Comparison of ENCODE assay signal across 17 cellular contexts in genomic region chr1:235056937-235057336, GRCh38.
DNase-seq lines count a peak whose midpoint lies in the region; ATAC-seq, FAIRE-seq and TF ChIP-seq lines count a peak whose summit lies in the region.
"Had no signal": no experiment of that assay in that cellular context is flagged by ENCODE, and none has a peak within 500 bp of the region (broad histone marks: within the 10 kb centered on the region; RNA-seq: fewer than 3 reads in every experiment).

No MANE protein-coding gene starts in this region.

- H3K4me1 ChIP-seq in IMR-90 (ENCODE audit: control insufficient read depth, insufficient read depth, low read length) (peaks cover under 1% of the 10 kb centered on the region), endodermal cell (ENCODE audit: control insufficient read depth, insufficient read depth, low read length) (peaks cover 4% of the 10 kb centered on the region), pancreas (peaks cover 7 to 17% (median 10%) of the 10 kb centered on the region in 3 donors)

- no peaks in the 10 kb centered on the region for H3K9me3 Mint-ChIP-seq in endodermal cell
- no peaks in the 10 kb centered on the region for H3K9me3 Mint-ChIP-seq in osteocyte (ENCODE audit: unreplicated experiment)

- H3K27ac Mint-ChIP-seq in endodermal cell: no peak overlapping the region
- H3K27ac Mint-ChIP-seq in osteocyte (ENCODE audit: unreplicated experiment): no peak overlapping the region
- H3K27ac Mint-ChIP-seq: activated naive CD8-positive, alpha-beta T cell had no signal

- H4K91ac ChIP-seq in IMR-90 (ENCODE audit: insufficient read depth, low read depth, low read length): no peak overlapping the region

- H4K8ac ChIP-seq in IMR-90 (ENCODE audit: low read depth in 2 of 2, low read length in 2 of 2): no peak overlapping the region

- H3K4ac ChIP-seq in IMR-90 (ENCODE audit: low read depth, low read length): no peak overlapping the region

- dilution Hi-C loops in IMR-90 (cut with HindIII; ENCODE audit: low sequenced_read_pairs, unreplicated experiment): no loop called here

- H3K14ac ChIP-seq in IMR-90 (replicated peaks; ENCODE audit: low read depth, low read length): no peak overlapping the region

- H3K4me3 ChIP-seq in IMR-90 (ENCODE audit: insufficient read depth, low read depth, low read length) (no peak overlapping the region), endodermal cell (ENCODE audit: low read length) (no peak overlapping the region), pancreas (no peak overlapping the region)
- H3K4me3 ChIP-seq: gastroesophageal sphincter had no signal

- H3K4me3 Mint-ChIP-seq in endodermal cell: no peak overlapping the region
- H3K4me3 Mint-ChIP-seq in osteocyte (ENCODE audit: unreplicated experiment): no peak overlapping the region
- H3K4me3 Mint-ChIP-seq: activated naive CD8-positive, alpha-beta T cell had no signal

- no peak for FAIRE-seq in pancreas (lab: Jason Lieb, UNC)
- FAIRE-seq: GM12891 had no signal

- H3K4me1 Mint-ChIP-seq in endodermal cell: peaks cover 18% of the 10 kb centered on the region
- H3K4me1 Mint-ChIP-seq in osteocyte (ENCODE audit: unreplicated experiment): peaks cover 1% of the 10 kb centered on the region

- H2BK15ac ChIP-seq in IMR-90 (ENCODE audit: low read depth, low read length): 0 out of 3 replicates have a peak overlapping the region, but pooled peaks have one; percentile 53

- H3K36me3 ChIP-seq in IMR-90 (ENCODE audit: control insufficient read depth, insufficient read depth, low read length): no peaks in the 10 kb centered on the region
- H3K36me3 ChIP-seq in endodermal cell (ENCODE audit: control insufficient read depth, insufficient read depth, low read length): no peaks in the 10 kb centered on the region
- H3K36me3 ChIP-seq in pancreas: no peaks in the 10 kb centered on the region
- H3K36me3 ChIP-seq: gastroesophageal sphincter had no signal

- H3K27me3 Mint-ChIP-seq in endodermal cell (ENCODE audit: insufficient read depth) (no peaks in the 10 kb centered on the region), osteocyte (ENCODE audit: unreplicated experiment) (no peaks in the 10 kb centered on the region)
- H3K27me3 Mint-ChIP-seq: activated naive CD8-positive, alpha-beta T cell had no signal

- no peak overlapping the region for H2AFZ ChIP-seq in IMR-90 (replicated peaks; ENCODE audit: low read length, poor library complexity)

- TF ChIP-seq RAD21 in IMR-90 (IDR thresholded peaks at IDR 0.05; ENCODE audit: low read length): no peak

- POLR2A ChIA-PET in IMR-90 (lab: Charles Lee; ENCODE audit: unreplicated experiment): no interaction called here

- no peak overlapping the region for H2BK120ac ChIP-seq in IMR-90 (ENCODE audit: low read depth, low read length)

- no peaks in the 10 kb centered on the region for H3K79me1 ChIP-seq in IMR-90 (ENCODE audit: low read depth in 1 of 2, low read length in 2 of 2)

- H3K27me3 ChIP-seq in IMR-90 (ENCODE audit: control insufficient read depth, insufficient read depth, low read length) (no peaks in the 10 kb centered on the region), endodermal cell (ENCODE audit: control insufficient read depth, insufficient read depth, low read length, poor library complexity, severe bottlenecking) (no peaks in the 10 kb centered on the region), pancreas (no peaks in the 10 kb centered on the region)
- H3K27me3 ChIP-seq: gastroesophageal sphincter had no signal

- no TSS peak for BruUV-seq in IMR-90 (replicated peaks; lab: Mats Ljungman, UMichigan)

- H2AK5ac ChIP-seq in IMR-90 (ENCODE audit: low read depth, low read length): no peak overlapping the region

- no peak overlapping the region for H2AK9ac ChIP-seq in IMR-90 (replicated peaks; ENCODE audit: low read depth, low read length, poor library complexity)

- H4K20me1 ChIP-seq in IMR-90 (ENCODE audit: insufficient read depth, low read length): no peaks in the 10 kb centered on the region

- ATAC-seq in IMR-90 (ENCODE audit: low read depth) (no peak), GM21825 (IDR thresholded peaks at IDR 0.05; ENCODE audit: unreplicated experiment) (no peak), pancreas (no peak), GM21447 (IDR thresholded peaks at IDR 0.05; ENCODE audit: unreplicated experiment) (no peak)
- ATAC-seq: gastroesophageal sphincter had no signal

- TF ChIP-seq CTCF in GM12873 (IDR thresholded peaks at IDR 0.05; ENCODE audit: insufficient read depth, low read depth, low read length, missing control alignments) (peak; percentile 27), IMR-90 (conservative IDR thresholded peaks at IDR 0.05; ENCODE audit: low read depth, low read length) (no peak), endodermal cell (conservative IDR thresholded peaks at IDR 0.05) (peak; percentile 40), osteocyte (IDR thresholded peaks at IDR 0.05) (peak; percentile 7), pancreas (IDR thresholded peaks at IDR 0.05) (no peak)

- 0 out of 2 replicates have a peak, but pooled peaks cover 2% of the 10 kb centered on the region for H3K9me1 ChIP-seq in IMR-90 (ENCODE audit: insufficient read depth, low read length)

- H3K36me3 Mint-ChIP-seq in endodermal cell (ENCODE audit: low read depth): no peaks in the 10 kb centered on the region
- no peaks in the 10 kb centered on the region for H3K36me3 Mint-ChIP-seq in osteocyte (ENCODE audit: unreplicated experiment)
- H3K36me3 Mint-ChIP-seq: activated naive CD8-positive, alpha-beta T cell had no signal

- H2BK5ac ChIP-seq in IMR-90 (ENCODE audit: low read depth, low read length, poor library complexity, severe bottlenecking): no peak overlapping the region

- H3K4me2 ChIP-seq in IMR-90 (ENCODE audit: low read depth, low read length): no peak overlapping the region

- H2BK20ac ChIP-seq in IMR-90 (ENCODE audit: low read depth, low read length): no peak overlapping the region

- H3K9ac ChIP-seq in IMR-90 (ENCODE audit: low read depth, low read length): no peak overlapping the region
- no peak overlapping the region for H3K9ac ChIP-seq in endodermal cell (ENCODE audit: extremely low read depth, low read length, poor library complexity, severe bottlenecking)

- H3K27ac ChIP-seq in IMR-90 (ENCODE audit: insufficient read depth, low read length): no peak overlapping the region
- no peak overlapping the region for H3K27ac ChIP-seq in endodermal cell (ENCODE audit: low read depth, low read length)
- H3K27ac ChIP-seq in pancreas: no peak overlapping the region
- H3K27ac ChIP-seq: C4-2B, gastroesophageal sphincter had no signal

- H4K5ac ChIP-seq in IMR-90 (ENCODE audit: low read depth, low read length): no peak overlapping the region

- no peak for TF ChIP-seq POLR2A in IMR-90 (IDR thresholded peaks at IDR 0.05; ENCODE audit: low read depth, low read length)

- 100% methylated on average over 4 of the region's 7 CpGs; no CpG with 5 or more reads in 1 of the 2 experiments for WGBS in IMR-90 (ENCODE audit: extremely low coverage in 2 of 2, insufficient read length in 1 of 2), 2 experiments
- WGBS in endodermal cell (ENCODE audit: insufficient coverage in 1 of 2, insufficient read length in 1 of 2), 2 experiments: 97 to 100% methylated on average over 5 to 7 of the region's 7 CpGs
- 88 to 97% methylated on average over 7 of the region's 7 CpGs for WGBS in pancreas, 2 donors

- in situ Hi-C loops in IMR-90 (cut with MboI; ENCODE audit: low sequenced_read_pairs): loop anchor here (5.0 kb wide), 1 partner anchor 40 kb away; no protein-coding TSS in a partner anchor

- no peak overlapping the region for H3K56ac ChIP-seq in IMR-90 (ENCODE audit: extremely low read depth, insufficient read depth, low read length)

- DNase-seq in IMR-90: no peak
- no peak for DNase-seq in endodermal cell
- no peak for DNase-seq in osteocyte (ENCODE audit: extremely low spot score, unreplicated experiment)
- no peak for DNase-seq in NCI-H526 (lab: John Stamatoyannopoulos, UW)
- DNase-seq in pancreas: no peak
- DNase-seq: activated CD4-positive, CD25-positive, alpha-beta regulatory T cell; central memory CD4-positive, alpha-beta T cell; NCI-H187 treated with DMSO at 0.1 percent for 48 hours; NCI-H524 treated with DMSO at 0.1 percent for 48 hours; T-helper 1 cell had no signal

- no peak overlapping the region for H3K23ac ChIP-seq in IMR-90 (ENCODE audit: low read depth, low read length)

- H3K9me3 ChIP-seq in IMR-90 (ENCODE audit: control insufficient read depth, insufficient read depth, low read length): no peaks in the 10 kb centered on the region
- no peaks in the 10 kb centered on the region for H3K9me3 ChIP-seq in endodermal cell (ENCODE audit: control insufficient read depth, low read length)
- no peaks in the 10 kb centered on the region for H3K9me3 ChIP-seq in pancreas
- H3K9me3 ChIP-seq: gastroesophageal sphincter had no signal

- intact Hi-C loops in IMR-90 (cut with micrococcal nuclease): no loop called here
- intact Hi-C loops in pancreas (cut with DNase I): loop anchor here in 1 of 3 donors (10.0 kb wide), 1 partner anchor 52 kb away; no protein-coding TSS in a partner anchor

- no peak overlapping the region for H3K18ac ChIP-seq in IMR-90 (ENCODE audit: low read depth, low read length)

- CTCF ChIA-PET in IMR-90 (lab: Yijun Ruan, JAX): no interaction called here

TF ChIP-seq in IMR-90, 13 proteins besides CTCF, POLR2A, EP300 and RAD21:
- no peak for TF ChIP-seq MXI1 (IDR thresholded peaks at IDR 0.05; ENCODE audit: borderline replicate concordance, low read depth, low read length)
TF ChIP-seq in IMR-90: peak in this region for 0.

Comparison
In these comparisons a context has a peak if more than half of its experiments do, and no peak if none do; other contexts are left out.
1. CTCF ChIP-seq: peak in GM12873 (single experiment), endodermal cell (single experiment) and osteocyte (single experiment); none in IMR-90 (single experiment) and pancreas (0 of 4).